In the genomic region with DNA sequence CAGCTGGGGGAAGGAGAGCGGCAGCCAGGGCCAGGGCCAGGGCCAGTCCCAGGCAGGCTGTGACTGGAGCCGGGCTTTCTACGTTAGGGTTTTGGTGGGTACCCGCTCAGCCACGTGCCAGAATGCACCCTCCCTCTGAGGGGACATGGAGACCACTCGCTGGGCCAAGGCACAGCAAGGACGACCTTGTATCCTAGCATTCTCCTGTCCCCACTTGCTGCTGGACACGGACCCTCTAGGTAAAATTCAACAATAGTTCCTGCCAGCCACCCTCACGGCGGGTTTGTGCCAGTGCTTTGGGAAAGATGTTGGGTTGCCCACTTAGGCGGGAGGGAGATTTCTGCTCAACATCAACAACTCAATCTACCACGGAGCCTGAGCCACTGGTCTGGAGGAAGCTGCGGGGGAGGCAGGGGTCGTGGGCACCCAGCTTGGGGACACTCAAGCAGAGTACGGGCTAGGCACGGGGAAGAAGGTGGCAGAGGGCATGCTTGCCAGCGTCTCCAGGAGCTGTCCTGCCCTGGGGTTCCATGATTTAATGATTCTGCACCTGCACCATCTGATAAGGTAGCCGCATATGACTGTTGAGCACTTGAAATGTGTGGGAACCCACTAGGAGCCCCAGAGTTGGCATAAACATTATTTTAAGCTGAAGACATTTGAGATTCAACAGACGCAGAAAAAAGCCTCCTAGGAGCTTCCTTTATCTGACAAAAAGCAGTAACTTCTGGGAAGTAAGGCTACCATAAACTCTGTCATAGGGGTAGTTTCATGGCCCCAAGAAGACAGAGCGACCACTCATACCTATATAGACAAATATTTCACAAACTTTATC, we compare ENCODE assay signal across 10 cellular contexts. TPM values are rescaled to one million over a fixed set of nuclear protein-coding genes. Genes with fewer than 3 reads are reported as not detected.
DNase-seq lines count a peak whose midpoint lies in the region; ATAC-seq, FAIRE-seq and TF ChIP-seq lines count a peak whose summit lies in the region.
"Had no signal": no experiment of that assay in that cellular context is flagged by ENCODE, and none has a peak within 500 bp of the region (broad histone marks: within the 10 kb centered on the region; RNA-seq: fewer than 3 reads in every experiment).

No MANE protein-coding gene starts in this region.

- no peaks in the 10 kb centered on the region for H3K79me1 ChIP-seq in H1 (ENCODE audit: low read depth, low read length)

- no peak for TF ChIP-seq RAD21 in H1 (IDR thresholded peaks at IDR 0.05 in 1 of 2, conservative IDR thresholded peaks at IDR 0.05 in 1 of 2; ENCODE audit: low read depth in 2 of 2, low read length in 2 of 2)

- H3K9me3 Mint-ChIP-seq in naive thymus-derived CD4-positive, alpha-beta T cell: no peaks in the 10 kb centered on the region
- H3K9me3 Mint-ChIP-seq: T-cell had no signal

- H2BK20ac ChIP-seq in H1 (ENCODE audit: low read length): peak overlapping the region; percentile 89; the same call in 1 of the 2 replicates

- peak overlapping the region; percentile 92 for H2AFZ ChIP-seq in MM.1S (ENCODE audit: low read length)
- H2AFZ ChIP-seq in H1 (ENCODE audit: low read length): 0 out of 2 replicates have a peak overlapping the region, but pooled peaks have one; percentile 35

- peak overlapping the region in 1 of 9 donors; percentile 14 for H3K27ac Mint-ChIP-seq in naive thymus-derived CD4-positive, alpha-beta T cell
- H3K27ac Mint-ChIP-seq: T-cell had no signal

- WGBS in H1 (ENCODE audit: extremely low coverage in 1 of 2, insufficient coverage in 1 of 2, insufficient read length in 1 of 2, insufficient replicate concordance in 2 of 2, low coverage in 1 of 2, low lambda C conversion rate in 2 of 2, missing lambda C conversion rate in 1 of 2), 2 experiments: 65% methylated on average over 20 of the region's 20 CpGs; no CpG with 5 or more reads in 1 of the 2 experiments
- 12% methylated on average over 20 of the region's 20 CpGs for WGBS in thymus

- H3K23me2 ChIP-seq in H1 (ENCODE audit: low read depth, low read length): no peaks in the 10 kb centered on the region; the same call in 1 of the 2 replicates

- no peaks in the 10 kb centered on the region for H3K36me3 Mint-ChIP-seq in naive thymus-derived CD4-positive, alpha-beta T cell
- H3K36me3 Mint-ChIP-seq: T-cell had no signal

- H3K4me1 ChIP-seq in MM.1S (ENCODE audit: low read length): peaks cover 20% of the 10 kb centered on the region
- H3K4me1 ChIP-seq in H1 (replicated peaks in 1 of 4; ENCODE audit: control insufficient read depth in 3 of 4, insufficient read depth in 4 of 4, low read length in 3 of 4): peaks cover 4 to 25% (median 19%) of the 10 kb centered on the region in 4 experiments
- H3K4me1 ChIP-seq in naive thymus-derived CD4-positive, alpha-beta T cell (ENCODE audit: control insufficient read depth in 2 of 2, insufficient read depth in 2 of 2, low read length in 2 of 2): no peaks in the 10 kb centered on the region
- peaks cover 17% of the 10 kb centered on the region for H3K4me1 ChIP-seq in thymus (ENCODE audit: control insufficient read depth, insufficient read depth, low read length)

- H2BK12ac ChIP-seq in H1 (ENCODE audit: low read depth, low read length): peak overlapping the region; percentile 86

- TF ChIP-seq POLR2A in H1 (IDR thresholded peaks at IDR 0.05; ENCODE audit: control extremely low read depth in 1 of 2, low read depth in 2 of 2, low read length in 2 of 2): no peak

- FAIRE-seq in H1 (lab: Jason Lieb, UNC): no peak

- no peaks in the 10 kb centered on the region for H3K79me2 ChIP-seq in MM.1S (ENCODE audit: low read length)
- no peaks in the 10 kb centered on the region for H3K79me2 ChIP-seq in H1 (ENCODE audit: control insufficient read depth in 1 of 2, insufficient read depth in 2 of 2, low read length in 2 of 2)

- peak overlapping the region; percentile 26; the same call in 1 of the 2 replicates for H2BK5ac ChIP-seq in H1 (ENCODE audit: low read depth, low read length)

- H3K9ac ChIP-seq in MM.1S (ENCODE audit: low read length) (peak overlapping the region; percentile 65; the same call in 1 of the 2 replicates), H1 (replicated peaks in 1 of 4; ENCODE audit: extremely low read depth in 1 of 4, low read depth in 3 of 4, low read length in 3 of 4) (no peak overlapping the region; a peak in 1 of 7 replicates)

- no peak overlapping the region for H3K23ac ChIP-seq in H1 (ENCODE audit: insufficient read length)

- H4K5ac ChIP-seq in H1 (ENCODE audit: insufficient read length, low read depth, low read length): no peak overlapping the region

- peak; percentile 17 for ATAC-seq in naive thymus-derived CD4-positive, alpha-beta T cell
- ATAC-seq in GM19351 (IDR thresholded peaks at IDR 0.05; ENCODE audit: unreplicated experiment): no peak

- H3K27me3 ChIP-seq in MM.1S (replicated peaks; ENCODE audit: insufficient read depth, low read length): no peaks in the 10 kb centered on the region
- H3K27me3 ChIP-seq in H1 (replicated peaks in 1 of 4; ENCODE audit: control insufficient read depth in 3 of 4, extremely low read depth in 1 of 4, insufficient read depth in 3 of 4, low read length in 3 of 4): peaks cover 0 to 16% (median 7%) of the 10 kb centered on the region in 4 experiments; a peak in 4 of 7 replicates
- peaks cover 0 to 7% of the 10 kb centered on the region in 2 donors for H3K27me3 ChIP-seq in naive thymus-derived CD4-positive, alpha-beta T cell (ENCODE audit: control insufficient read depth in 2 of 2, insufficient read depth in 2 of 2, low read length in 2 of 2)
- no peaks in the 10 kb centered on the region for H3K27me3 ChIP-seq in thymus (ENCODE audit: control insufficient read depth, insufficient read depth)

- H3K36me3 ChIP-seq in MM.1S (replicated peaks; ENCODE audit: insufficient read depth, low read length): no peaks in the 10 kb centered on the region
- H3K36me3 ChIP-seq in H1 (ENCODE audit: control insufficient read depth in 2 of 4, insufficient read depth in 4 of 4, low read length in 3 of 4): no peaks in the 10 kb centered on the region
- no peaks in the 10 kb centered on the region for H3K36me3 ChIP-seq in naive thymus-derived CD4-positive, alpha-beta T cell (ENCODE audit: control insufficient read depth in 2 of 3, insufficient read depth in 3 of 3, low read length in 3 of 3)
- no peaks in the 10 kb centered on the region for H3K36me3 ChIP-seq in thymus (ENCODE audit: control insufficient read depth, insufficient read depth)

- H3K4me3 ChIP-seq in MM.1S (ENCODE audit: low read length) (peak overlapping the region; percentile 63), H1 (ENCODE audit: extremely low read depth in 1 of 4, insufficient read depth in 2 of 4, low read depth in 3 of 4, low read length in 4 of 4) (peak overlapping the region in 3 of 4 experiments; percentile 17 to 57 (median 30); a peak in 4 of 8 replicates), thymus (ENCODE audit: low read length) (peak overlapping the region; percentile 70)
- no peak overlapping the region for H3K4me3 ChIP-seq in naive thymus-derived CD4-positive, alpha-beta T cell (ENCODE audit: low read length)

- H3K4ac ChIP-seq in H1 (replicated peaks; ENCODE audit: insufficient read length, low read depth, low read length): peak overlapping the region; percentile 61

- H3K9me3 ChIP-seq in MM.1S (replicated peaks; ENCODE audit: insufficient read depth, low read length): no peaks in the 10 kb centered on the region
- no peaks in the 10 kb centered on the region for H3K9me3 ChIP-seq in H1 (ENCODE audit: insufficient read depth in 2 of 2, low read depth in 1 of 2, low read length in 1 of 2)
- no peaks in the 10 kb centered on the region for H3K9me3 ChIP-seq in naive thymus-derived CD4-positive, alpha-beta T cell (ENCODE audit: control insufficient read depth in 2 of 3, low read length in 3 of 3)
- H3K9me3 ChIP-seq in thymus (ENCODE audit: control insufficient read depth): no peaks in the 10 kb centered on the region

- intact Hi-C loops in naive thymus-derived CD4-positive, alpha-beta T cell (cut with micrococcal nuclease): no loop called here

- H4K8ac ChIP-seq in H1 (ENCODE audit: extremely low read depth, insufficient read depth, low read length): peak overlapping the region; percentile 54; the same call in 1 of the 2 replicates

- POLR2A ChIA-PET in H1 (lab: Charles Lee; ENCODE audit: partially characterized antibody): interaction anchor here (1.2 to 3.7 kb wide), 4 partner anchors 12 to 143 kb away, joined by 3 to 13 read pairs (median 4); a partner anchor contains a TSS
- POLR2A ChIA-PET in naive thymus-derived CD4-positive, alpha-beta T cell (lab: Charles Lee): no interaction called here

- no peak overlapping the region for H3K56ac ChIP-seq in H1 (replicated peaks; ENCODE audit: insufficient read length, low read depth, low read length)

- peak overlapping the region; percentile 76; the same call in 1 of the 2 replicates for H3K18ac ChIP-seq in H1 (ENCODE audit: extremely low read depth, low read length)

- TF ChIP-seq EP300 in H1 (IDR thresholded peaks at IDR 0.05; ENCODE audit: borderline replicate concordance in 1 of 2, low read depth in 2 of 2, low read length in 2 of 2): no peak

- CTCF ChIA-PET in H1 (lab: Charles Lee; ENCODE audit: partially characterized antibody): interaction anchor here (0.5 to 1.8 kb wide), 5 partner anchors 13 to 129 kb away, joined by 3 to 5 read pairs (median 3); no protein-coding TSS in a partner anchor
- CTCF ChIA-PET in naive thymus-derived CD4-positive, alpha-beta T cell (lab: Charles Lee): no interaction called here

- no peaks in the 10 kb centered on the region for H3K9me2 ChIP-seq in MM.1S (replicated peaks; ENCODE audit: insufficient read depth, low read length)

- DNase-seq in MM.1S (no peak), H1 (ENCODE audit: low read depth in 1 of 2, low spot score in 2 of 2) (no peak), NCI-H2171 treated with DMSO at 0.1 percent for 48 hours (lab: John Stamatoyannopoulos, UW) (no peak), C1 segment of cervical spinal cord (lab: John Stamatoyannopoulos, UW) (no peak)
- DNase-seq in naive thymus-derived CD4-positive, alpha-beta T cell: peak in 1 of 9 donors; percentile 4
- DNase-seq: effector CD8-positive, alpha-beta T cell; stimulated activated CD4-positive, alpha-beta T cell treated with anti-CD3 and anti-CD28 coated beads, Interleukin-2, amount 100 ng/mL, for 48 hours; T-cell had no signal

- H3K4me2 ChIP-seq in MM.1S (ENCODE audit: low read depth, low read length): peak overlapping the region; percentile 84
- peak overlapping the region; percentile 62 to 63 for H3K4me2 ChIP-seq in H1 (ENCODE audit: insufficient read depth in 1 of 2, low read depth in 2 of 2, low read length in 2 of 2)

- H2BK120ac ChIP-seq in H1 (replicated peaks; ENCODE audit: low read depth, low read length): peak overlapping the region; percentile 57

- H3K4me1 Mint-ChIP-seq in naive thymus-derived CD4-positive, alpha-beta T cell: peaks cover 4 to 28% (median 7%) of the 10 kb centered on the region in 7 donors

- no peak for TF ChIP-seq CTCF in MM.1S (IDR thresholded peaks at IDR 0.05; ENCODE audit: low read length)
- TF ChIP-seq CTCF in H1 (IDR thresholded peaks at IDR 0.05; ENCODE audit: control extremely low read depth in 1 of 3, insufficient read depth in 1 of 3, low read depth in 1 of 3, low read length in 3 of 3): no peak

- H2BK15ac ChIP-seq in H1 (ENCODE audit: low read length): peak overlapping the region; percentile 8; the same call in 1 of the 2 replicates

- H3F3A ChIP-seq in MM.1S (ENCODE audit: insufficient read depth, low read length): peaks cover 12% of the 10 kb centered on the region; the same call in 1 of the 2 replicates

- 0 out of 2 replicates have a peak overlapping the region, but pooled peaks have one; percentile 17 for H2AK5ac ChIP-seq in H1 (ENCODE audit: low read depth, low read length)

- H3K4me3 Mint-ChIP-seq in naive thymus-derived CD4-positive, alpha-beta T cell: peak overlapping the region in 5 of 10 donors; percentile 6 to 56 (median 28)

- H3K27ac ChIP-seq in MM.1S (ENCODE audit: low read length) (peak overlapping the region; percentile 23; the same call in 1 of the 2 replicates), H1 (ENCODE audit: low read depth, low read length) (no peak overlapping the region), thymus (ENCODE audit: low read depth) (peak overlapping the region; percentile 22)
- H3K27ac ChIP-seq in naive thymus-derived CD4-positive, alpha-beta T cell (ENCODE audit: low read depth, low read length): no peak overlapping the region

- H4K91ac ChIP-seq in H1 (replicated peaks; ENCODE audit: insufficient read length, low read length): peak overlapping the region; percentile 32

- H4K20me1 ChIP-seq in MM.1S (ENCODE audit: insufficient read depth, low read length): no peaks in the 10 kb centered on the region
- H4K20me1 ChIP-seq in H1 (replicated peaks in 1 of 2; ENCODE audit: control insufficient read depth in 1 of 2, insufficient read depth in 2 of 2, low read length in 2 of 2): no peaks in the 10 kb centered on the region

- no peak overlapping the region for H3K14ac ChIP-seq in H1 (ENCODE audit: insufficient read length)

- peaks cover 28 to 54% (median 41%) of the 10 kb centered on the region in 5 donors for H3K27me3 Mint-ChIP-seq in naive thymus-derived CD4-positive, alpha-beta T cell

RNA-seq across cellular contexts. Expression of a gene that starts 22.5 kb away (rescaled TPM):
- total RNA-seq in H1 (2021; fragmentation: NEBNext Ultra II Directional; extraction: Animal tissue kit (Norgen Biotek cat#: 25700)): 35.6 and 38.5 TPM in 2 replicates
- 13.8 and 18.9 TPM in 2 replicates for polyA plus RNA-seq in H1 (2011; rRNA removed)
- polyA plus RNA-seq in H1 (2011; cell fraction: cytosol; rRNA removed): 5.7 TPM
- polyA plus RNA-seq in H1 (2011; cell fraction: nucleus; rRNA removed): 15.1 TPM
- polyA plus RNA-seq in H1 (2012, experiment 1 of 2): 17.6 to 27.7 TPM (median 24.3 TPM) in 4 replicates
- polyA plus RNA-seq in H1 (2012, experiment 2 of 2): 24.9 TPM
- 23.9 TPM for polyA plus RNA-seq in H1 (2013, experiment 1 of 2)
- 24.3 TPM for polyA plus RNA-seq in H1 (2013, experiment 2 of 2)
- 14.5 and 15.8 TPM in 2 replicates for polyA minus RNA-seq in H1 (2011; rRNA and poly(A)+ RNA removed)
- 23.3 TPM for polyA minus RNA-seq in H1 (2011; cell fraction: cytosol; rRNA and poly(A)+ RNA removed)
- 21.6 TPM for polyA minus RNA-seq in H1 (2011; cell fraction: nucleus; rRNA and poly(A)+ RNA removed)
- total RNA-seq in naive thymus-derived CD4-positive, alpha-beta T cell: 100 to 1,000 TPM in 1 of 5 experiments, 10 to 100 TPM in 4; 30.9 to 124 (median 50.5) TPM
- polyA plus RNA-seq in naive thymus-derived CD4-positive, alpha-beta T cell: 1 to 10 TPM; 2.1 to 6.1 TPM
- polyA plus RNA-seq in thymus: 7.0 TPM

Comparison
In these comparisons a context has a peak if more than half of its experiments do, and no peak if none do; other contexts are left out.
1. H3K27ac ChIP-seq: peak in MM.1S (single experiment) and thymus (single experiment); none in H1 (single experiment) and naive thymus-derived CD4-positive, alpha-beta T cell (single experiment).